In genomic region chr17:61554209-61554608, GRCh38 we compare ENCODE assay signal across 34 cellular contexts. TPM values are rescaled to one million over a fixed set of nuclear protein-coding genes. Genes with fewer than 3 reads are reported as not detected.
"Had no signal": no experiment of that assay in that cellular context is flagged by ENCODE, and none has a peak within 500 bp of the region (broad histone marks: within the 10 kb centered on the region; RNA-seq: fewer than 3 reads in every experiment).

No MANE protein-coding gene starts in this region.

- H3K4me3 ChIP-seq: esophagus squamous epithelium, heart right ventricle, lower lobe of right lung, mucosa of descending colon, prostate gland, right atrium auricular region, smooth muscle cell, suprapubic skin, transverse colon, upper lobe of right lung, vagina had no signal

- H3K9me3 ChIP-seq: esophagus squamous epithelium, heart right ventricle, lower lobe of right lung, mucosa of descending colon, neutrophil, prostate gland, right atrium auricular region, suprapubic skin, transverse colon, upper lobe of right lung, vagina had no signal

- H3K9me3 Mint-ChIP-seq: effector memory CD8-positive, alpha-beta T cell; immature natural killer cell; naive B cell; natural killer cell treated with Interleukin-12 subunit alpha and Interleukin-12 subunit beta and Interleukin-15 and Interleukin-18, amount 100 ng/mL, for 72 hours; neural crest cell; stimulated activated naive CD8-positive, alpha-beta T cell treated with anti-CD3 and anti-CD28 coated beads, Interleukin-15, amount 100 ng/mL, for 72 hours had no signal

- H3K4me1 Mint-ChIP-seq: immature natural killer cell; naive B cell; neural crest cell; stimulated activated naive CD8-positive, alpha-beta T cell treated with anti-CD3 and anti-CD28 coated beads, Interleukin-15, amount 100 ng/mL, for 72 hours had no signal

- ATAC-seq: effector memory CD8-positive, alpha-beta T cell; heart right ventricle; left ventricle myocardium superior; lower lobe of right lung; mucosa of descending colon; natural killer cell treated with Interleukin-12 subunit alpha and Interleukin-12 subunit beta and Interleukin-15 and Interleukin-18, amount 100 ng/mL, for 72 hours; sciatic nerve; stimulated activated naive CD8-positive, alpha-beta T cell treated with anti-CD3 and anti-CD28 coated beads, Interleukin-15, amount 100 ng/mL, for 72 hours; upper lobe of right lung had no signal

- H3K27ac Mint-ChIP-seq: effector memory CD8-positive, alpha-beta T cell; immature natural killer cell; natural killer cell treated with Interleukin-12 subunit alpha and Interleukin-12 subunit beta and Interleukin-15 and Interleukin-18, amount 100 ng/mL, for 72 hours; stimulated activated naive CD8-positive, alpha-beta T cell treated with anti-CD3 and anti-CD28 coated beads, Interleukin-15, amount 100 ng/mL, for 72 hours had no signal

- H3K36me3 ChIP-seq: esophagus squamous epithelium, heart right ventricle, lower lobe of right lung, neutrophil, prostate gland, right atrium auricular region, suprapubic skin, transverse colon, upper lobe of right lung, vagina had no signal

- H3K4me1 ChIP-seq: esophagus squamous epithelium, heart right ventricle, lower lobe of right lung, prostate gland, right atrium auricular region, suprapubic skin, transverse colon, upper lobe of right lung, vagina had no signal

- H3K4me2 ChIP-seq: smooth muscle cell had no signal

- H3K4me3 Mint-ChIP-seq: effector memory CD8-positive, alpha-beta T cell; immature natural killer cell; naive B cell; natural killer cell treated with Interleukin-12 subunit alpha and Interleukin-12 subunit beta and Interleukin-15 and Interleukin-18, amount 100 ng/mL, for 72 hours; neural crest cell; stimulated activated naive CD8-positive, alpha-beta T cell treated with anti-CD3 and anti-CD28 coated beads, Interleukin-15, amount 100 ng/mL, for 72 hours had no signal

- DNase-seq: cortex of kidney; effector memory CD8-positive, alpha-beta T cell; erythroblast; esophagus squamous epithelium; foreskin melanocyte; glutamatergic neuron; heart right ventricle; hypothalamus; immature natural killer cell; islet precursor cell; kidney glomerular epithelial cell; left ventricle myocardium superior; lower lobe of right lung; mucosa of descending colon; naive B cell; stimulated activated CD4-positive, alpha-beta T cell treated with anti-CD3 and anti-CD28 coated beads, Interleukin-12 subunit alpha, Interleukin-12 subunit beta, amount 100 ng/mL, for 4 hours; stimulated activated CD4-positive, alpha-beta T cell treated with anti-CD3 and anti-CD28 coated beads, Interleukin-1b, Interleukin-23, amount 100 ng/mL, for 48 hours; stimulated activated CD4-positive, alpha-beta T cell treated with anti-CD3 and anti-CD28 coated beads, Interleukin-4, amount 100 ng/mL, for 1 hour; stimulated activated CD8-positive, alpha-beta memory T cell treated with anti-CD3 and anti-CD28 coated beads, Interleukin-4, amount 100 ng/mL, for 48 hours; stimulated activated naive CD4-positive, alpha-beta T cell; stimulated activated naive CD8-positive, alpha-beta T cell treated with anti-CD3 and anti-CD28 coated beads, Interleukin-15, amount 100 ng/mL, for 72 hours; transverse colon; upper lobe of right lung had no signal

- H3K27ac ChIP-seq: esophagus squamous epithelium, heart right ventricle, lower lobe of right lung, neutrophil, prostate gland, right atrium auricular region, suprapubic skin, transverse colon, upper lobe of right lung, vagina had no signal

- H3K36me3 Mint-ChIP-seq: immature natural killer cell; naive B cell; natural killer cell treated with Interleukin-12 subunit alpha and Interleukin-12 subunit beta and Interleukin-15 and Interleukin-18, amount 100 ng/mL, for 72 hours had no signal

- H3K27me3 ChIP-seq: right atrium auricular region, vagina had no signal

RNA-seq across cellular contexts. Expression of gene NACA2, which starts 36.8 kb away (rescaled TPM):
- total RNA-seq: dermis microvascular lymphatic vessel endothelial cell; esophagus squamous epithelium; heart right ventricle; left ventricle myocardium superior; lower lobe of right lung; mucosa of descending colon; natural killer cell treated with Interleukin-12 subunit alpha and Interleukin-12 subunit beta and Interleukin-15 and Interleukin-18, amount 100 ng/mL, for 72 hours; neural crest cell; omental fat pad; right atrium auricular region; sciatic nerve; smooth muscle cell; suprapubic skin; transverse colon; upper lobe of right lung; vagina had no signal
- polyA plus RNA-seq: immature natural killer cell, smooth muscle cell had no signal
